ENCODE assay signal across 25 cellular contexts in genomic region chr18:49625021-49625691, GRCh38.
DNase-seq lines count a peak whose midpoint lies in the region; ATAC-seq and TF ChIP-seq lines count a peak whose summit lies in the region.
"Had no signal": no experiment of that assay in that cellular context is flagged by ENCODE, and none has a peak within 500 bp of the region (broad histone marks: within the 10 kb centered on the region; RNA-seq: fewer than 3 reads in every experiment).

No MANE protein-coding gene starts in this region.

- no peak for ATAC-seq in activated T-cell treated with anti-CD3 and anti-CD28 coated beads, Interleukin-2, amount 50 U/mL, for 4 hours
- no peak for ATAC-seq in activated CD4-positive, alpha-beta T cell treated with anti-CD3 and anti-CD28 coated beads for 36 hours
- ATAC-seq: Right ventricle myocardium inferior had no signal

- H3K23ac ChIP-seq in mesenchymal stem cell (ENCODE audit: low read length in 2 of 2) = no peak overlapping the region

- no peaks in the 10 kb centered on the region for H3K79me1 ChIP-seq in mesenchymal stem cell (replicated peaks; ENCODE audit: low read length, poor library complexity, severe bottlenecking)

- WGBS in mesenchymal stem cell = 49% methylated on average over 6 of the region's 9 CpGs
- 79% methylated on average over 9 of the region's 9 CpGs for WGBS in esophagus muscularis mucosa

- no peaks in the 10 kb centered on the region for H3K36me3 Mint-ChIP-seq in activated T-cell treated with anti-CD3 and anti-CD28 coated beads, Interleukin-2, amount 50 U/mL, for 4 hours (ENCODE audit: insufficient read depth)
- no peaks in the 10 kb centered on the region for H3K36me3 Mint-ChIP-seq in activated CD4-positive, alpha-beta T cell treated with anti-CD3 and anti-CD28 coated beads for 36 hours (ENCODE audit: low read depth)

- no peaks in the 10 kb centered on the region for H3K9me2 ChIP-seq in PC-9 (ENCODE audit: insufficient read depth)

- no peaks in the 10 kb centered on the region for H3K9me3 Mint-ChIP-seq in activated T-cell treated with anti-CD3 and anti-CD28 coated beads, Interleukin-2, amount 50 U/mL, for 4 hours
- no peaks in the 10 kb centered on the region for H3K9me3 Mint-ChIP-seq in activated CD4-positive, alpha-beta T cell treated with anti-CD3 and anti-CD28 coated beads for 36 hours (ENCODE audit: low read depth)
- H3K9me3 Mint-ChIP-seq: activated B cell treated with CpG ODN at 0.5 μM for 24 hours; activated CD4-positive, alpha-beta memory T cell treated with anti-CD3 and anti-CD28 coated beads, Interleukin-2, amount 10 ng/mL, durations not matched to agents 7 days and 5 days; H9 had no signal

- H3K4me3 ChIP-seq in AG04450 (ENCODE audit: low read depth, low read length) (no peak overlapping the region), PC-9 (no peak overlapping the region), fibroblast of lung (replicated peaks in 1 of 4; ENCODE audit: control extremely low read depth in 1 of 4, insufficient read depth in 1 of 4, low read depth in 3 of 4, low read length in 4 of 4) (no peak overlapping the region), mesenchymal stem cell (ENCODE audit: insufficient read depth in 1 of 2, low read depth in 1 of 2, low read length in 2 of 2) (no peak overlapping the region), esophagus muscularis mucosa (no peak overlapping the region)
- H3K4me3 ChIP-seq: BLaER1, hepatocyte, lung, upper lobe of left lung had no signal

- H3K9me3 ChIP-seq in AG04450 (ENCODE audit: control insufficient read depth, insufficient read depth, low read length) (no peaks in the 10 kb centered on the region; the same call in 1 of the 2 replicates), PC-9 (ENCODE audit: insufficient read depth, low read depth) (no peaks in the 10 kb centered on the region), fibroblast of lung (ENCODE audit: control insufficient read depth, insufficient read depth, low read depth, low read length) (no peaks in the 10 kb centered on the region), mesenchymal stem cell (ENCODE audit: control insufficient read depth, low read length) (no peaks in the 10 kb centered on the region), esophagus muscularis mucosa (no peaks in the 10 kb centered on the region)
- H3K9me3 ChIP-seq: BLaER1, upper lobe of left lung had no signal

- TF ChIP-seq CTCF in AG04450 (IDR thresholded peaks at IDR 0.05; ENCODE audit: low read depth, low read length) (no peak), PC-9 (conservative IDR thresholded peaks at IDR 0.05) (no peak), fibroblast of lung (conservative IDR thresholded peaks at IDR 0.05 in 1 of 2, IDR thresholded peaks at IDR 0.05 in 1 of 2; ENCODE audit: low read depth in 1 of 2, low read length in 2 of 2) (no peak), esophagus muscularis mucosa (IDR thresholded peaks at IDR 0.05) (no peak)

- no peak overlapping the region for H3K14ac ChIP-seq in mesenchymal stem cell (ENCODE audit: low read length in 2 of 2)

- CTCF ChIA-PET in AG04450 (lab: Charles Lee) = no interaction called here
- CTCF ChIA-PET in PC-9 (lab: Charles Lee) = interaction anchor here (0.6 kb wide), 1 partner anchor 233 kb away, joined by 3 read pairs; no protein-coding TSS in a partner anchor
- CTCF ChIA-PET in activated CD4-positive, alpha-beta T cell treated with anti-CD3 and anti-CD28 coated beads for 36 hours (lab: Charles Lee) = no interaction called here

- TF ChIP-seq EP300 in esophagus muscularis mucosa (IDR thresholded peaks at IDR 0.05) = no peak

- peak overlapping the region; percentile 14 for H4K8ac ChIP-seq in mesenchymal stem cell (ENCODE audit: low read length)

- H3F3A ChIP-seq in PC-9 (ENCODE audit: insufficient read depth, low read depth) = peaks cover 12% of the 10 kb centered on the region; the same call in 1 of the 2 replicates

- intact Hi-C loops in PC-9 (cut with micrococcal nuclease; ENCODE audit: unreplicated experiment) = no loop called here
- intact Hi-C loops in esophagus muscularis mucosa (cut with DNase I) = no loop called here
- intact Hi-C loops in activated CD4-positive, alpha-beta T cell treated with anti-CD3 and anti-CD28 coated beads for 36 hours (cut with DNase I, micrococcal nuclease) = no loop called here

- H2AK5ac ChIP-seq in mesenchymal stem cell (ENCODE audit: low read length, severe bottlenecking) = no peak overlapping the region

- H3K27me3 ChIP-seq in AG04450 (ENCODE audit: control insufficient read depth, insufficient read depth, low read length) (peaks cover 49% of the 10 kb centered on the region), PC-9 (ENCODE audit: insufficient read depth, low read depth) (no peaks in the 10 kb centered on the region), fibroblast of lung (ENCODE audit: control insufficient read depth, insufficient read depth, low read length) (peaks cover 10% of the 10 kb centered on the region), mesenchymal stem cell (ENCODE audit: control insufficient read depth in 1 of 2, insufficient read depth in 1 of 2, low read length in 2 of 2) (peaks cover 0 to 5% of the 10 kb centered on the region in 2 experiments), esophagus muscularis mucosa (no peaks in the 10 kb centered on the region)
- H3K27me3 ChIP-seq: BLaER1, hepatocyte, upper lobe of left lung had no signal

- H4K91ac ChIP-seq in mesenchymal stem cell (ENCODE audit: low read length) = no peak overlapping the region

- no peak overlapping the region for H3K18ac ChIP-seq in mesenchymal stem cell (ENCODE audit: low read depth in 1 of 2, low read length in 2 of 2)

- H3K27ac ChIP-seq in AG04450 (ENCODE audit: low read depth, low read length) (no peak overlapping the region), PC-9 (peak overlapping the region; percentile 86), fibroblast of lung (ENCODE audit: insufficient read depth, low read length) (no peak overlapping the region), mesenchymal stem cell (ENCODE audit: low read length, poor library complexity, severe bottlenecking) (no peak overlapping the region), esophagus muscularis mucosa (replicated peaks in 1 of 4) (no peak overlapping the region)
- H3K27ac ChIP-seq: BLaER1, hepatocyte, upper lobe of left lung had no signal

- H3K4ac ChIP-seq in mesenchymal stem cell (ENCODE audit: low read depth in 1 of 2, low read length in 2 of 2) = no peak overlapping the region

- H3K36me3 ChIP-seq in PC-9 (ENCODE audit: low read depth) (no peaks in the 10 kb centered on the region), fibroblast of lung (ENCODE audit: control insufficient read depth, insufficient read depth, low read length) (no peaks in the 10 kb centered on the region), mesenchymal stem cell (ENCODE audit: control insufficient read depth in 1 of 2, insufficient read depth in 2 of 2, low read depth in 1 of 2, low read length in 2 of 2) (no peaks in the 10 kb centered on the region), esophagus muscularis mucosa (no peaks in the 10 kb centered on the region)
- H3K36me3 ChIP-seq: BLaER1, upper lobe of left lung had no signal

- H2BK15ac ChIP-seq in mesenchymal stem cell (ENCODE audit: low read depth, poor library complexity, severe bottlenecking) = no peak overlapping the region

- no peak overlapping the region for H3K4me3 Mint-ChIP-seq in activated T-cell treated with anti-CD3 and anti-CD28 coated beads, Interleukin-2, amount 50 U/mL, for 4 hours
- no peak overlapping the region for H3K4me3 Mint-ChIP-seq in activated CD4-positive, alpha-beta T cell treated with anti-CD3 and anti-CD28 coated beads for 36 hours
- H3K4me3 Mint-ChIP-seq: activated B cell treated with CpG ODN at 0.5 μM for 24 hours; activated CD4-positive, alpha-beta memory T cell treated with anti-CD3 and anti-CD28 coated beads, Interleukin-2, amount 10 ng/mL, durations not matched to agents 7 days and 5 days; H9 had no signal

- H2BK120ac ChIP-seq in mesenchymal stem cell (ENCODE audit: low read depth, low read length) = no peak overlapping the region

- H3K4me2 ChIP-seq in PC-9 = peak overlapping the region; percentile 65
- H3K4me2 ChIP-seq in fibroblast of lung (ENCODE audit: extremely low read depth, insufficient read depth, low read length) = no peak overlapping the region
- no peak overlapping the region for H3K4me2 ChIP-seq in mesenchymal stem cell (ENCODE audit: low read length, poor library complexity, severe bottlenecking)
- H3K4me2 ChIP-seq: BLaER1, hepatocyte had no signal

- H3K4me1 Mint-ChIP-seq in activated T-cell treated with anti-CD3 and anti-CD28 coated beads, Interleukin-2, amount 50 U/mL, for 4 hours (ENCODE audit: low read depth) = no peaks in the 10 kb centered on the region
- H3K4me1 Mint-ChIP-seq in activated CD4-positive, alpha-beta T cell treated with anti-CD3 and anti-CD28 coated beads for 36 hours = peaks cover 3% of the 10 kb centered on the region
- H3K4me1 Mint-ChIP-seq: activated B cell treated with CpG ODN at 0.5 μM for 24 hours; activated CD4-positive, alpha-beta memory T cell treated with anti-CD3 and anti-CD28 coated beads, Interleukin-2, amount 10 ng/mL, durations not matched to agents 7 days and 5 days had no signal

- H3K79me2 ChIP-seq in PC-9 (ENCODE audit: low read depth) = no peaks in the 10 kb centered on the region
- no peaks in the 10 kb centered on the region for H3K79me2 ChIP-seq in fibroblast of lung (ENCODE audit: control insufficient read depth, insufficient read depth, low read length)
- H3K79me2 ChIP-seq: hepatocyte had no signal

- no TSS peak for BruUV-seq in PC-9 (replicated peaks; lab: Mats Ljungman, UMichigan)

- H3K27ac Mint-ChIP-seq in activated CD4-positive, alpha-beta T cell treated with anti-CD3 and anti-CD28 coated beads for 36 hours = no peak overlapping the region
- H3K27ac Mint-ChIP-seq: activated B cell treated with CpG ODN at 0.5 μM for 24 hours; activated CD4-positive, alpha-beta memory T cell treated with anti-CD3 and anti-CD28 coated beads, Interleukin-2, amount 10 ng/mL, durations not matched to agents 7 days and 5 days had no signal

- no peak overlapping the region for H2BK12ac ChIP-seq in mesenchymal stem cell (ENCODE audit: low read length in 2 of 2)

- no peak overlapping the region for H3K9ac ChIP-seq in fibroblast of lung (ENCODE audit: insufficient read depth, low read length)
- no peak overlapping the region for H3K9ac ChIP-seq in mesenchymal stem cell (ENCODE audit: low read length)
- H3K9ac ChIP-seq: BLaER1 had no signal

- no peak for TF ChIP-seq POLR2A in esophagus muscularis mucosa (IDR thresholded peaks at IDR 0.05; ENCODE audit: low read depth)

- H2BK5ac ChIP-seq in mesenchymal stem cell (ENCODE audit: low read depth, low read length, poor library complexity, severe bottlenecking) = no peak overlapping the region

- H2AFZ ChIP-seq in PC-9 (peak overlapping the region; percentile 17; the same call in 1 of the 2 replicates), fibroblast of lung (ENCODE audit: low read length) (no peak overlapping the region), mesenchymal stem cell (ENCODE audit: low read depth, low read length) (no peak overlapping the region)
- H2AFZ ChIP-seq: hepatocyte had no signal

- peaks cover 54% of the 10 kb centered on the region for H3K4me1 ChIP-seq in PC-9 (replicated peaks; ENCODE audit: insufficient read depth)
- no peaks in the 10 kb centered on the region for H3K4me1 ChIP-seq in fibroblast of lung (ENCODE audit: control insufficient read depth, extremely low read depth, insufficient read depth, low read length)
- peaks cover 15% of the 10 kb centered on the region for H3K4me1 ChIP-seq in mesenchymal stem cell (ENCODE audit: control insufficient read depth, insufficient read depth, low read depth, low read length)
- peaks cover 0 to 6% (median 6%) of the 10 kb centered on the region in 4 donors for H3K4me1 ChIP-seq in esophagus muscularis mucosa

- peaks cover 20% of the 10 kb centered on the region for H3K27me3 Mint-ChIP-seq in activated T-cell treated with anti-CD3 and anti-CD28 coated beads, Interleukin-2, amount 50 U/mL, for 4 hours (ENCODE audit: low read depth)
- peaks cover 20% of the 10 kb centered on the region for H3K27me3 Mint-ChIP-seq in activated CD4-positive, alpha-beta T cell treated with anti-CD3 and anti-CD28 coated beads for 36 hours

- DNase-seq in AG04450 (ENCODE audit: low read depth, low spot score) (peak; percentile 27), PC-9 (peak; percentile 35 to 91), fibroblast of lung (ENCODE audit: low read depth in 2 of 2) (peak; percentile 71 to 89), mesenchymal stem cell (peak; percentile 66), esophagus muscularis mucosa (ENCODE audit: extremely low spot score) (no peak), NOMO-1 treated with DMSO at 0.1 percent for 48 hours (lab: John Stamatoyannopoulos, UW; ENCODE audit: unreplicated experiment) (no peak)
- no peak for DNase-seq in activated T-cell treated with anti-CD3 and anti-CD28 coated beads, Interleukin-2, amount 50 U/mL, for 4 hours
- no peak for DNase-seq in activated CD4-positive, alpha-beta T cell treated with anti-CD3 and anti-CD28 coated beads for 36 hours
- DNase-seq: activated B cell treated with CpG ODN at 0.5 μM for 24 hours; activated CD4-positive, alpha-beta memory T cell treated with anti-CD3 and anti-CD28 coated beads, Interleukin-2, amount 10 ng/mL, durations not matched to agents 7 days and 5 days; activated gamma-delta T cell treated with Interleukin-2 at 50 U/mL for 16 hours; activated T-cell treated with anti-CD3 and anti-CD28 coated beads for 4 hours; Calu3; H9; NCI-H1436; NCI-H69; nucleus accumbens; retina; stimulated activated CD4-positive, alpha-beta T cell treated with anti-CD3 and anti-CD28 coated beads, Interleukin-15, amount 100 ng/mL, for 24 hours; T1000; upper lobe of left lung had no signal

- POLR2A ChIA-PET in AG04450 (lab: Yijun Ruan, JAX) (no interaction called here), PC-9 (lab: Charles Lee; ENCODE audit: unreplicated experiment) (interaction anchor here (0.6 kb wide), 1 partner anchor 17 kb away, joined by 3 read pairs; no protein-coding TSS in a partner anchor)
- POLR2A ChIA-PET in activated CD4-positive, alpha-beta T cell treated with anti-CD3 and anti-CD28 coated beads for 36 hours (lab: Charles Lee) = no interaction called here

- H4K20me1 ChIP-seq in PC-9 (ENCODE audit: insufficient read depth) = no peaks in the 10 kb centered on the region
- H4K20me1 ChIP-seq in fibroblast of lung (ENCODE audit: control insufficient read depth, extremely low read depth, insufficient read depth, low read length) = no peaks in the 10 kb centered on the region
- H4K20me1 ChIP-seq: BLaER1 had no signal

Comparison
In these comparisons a context has a peak if more than half of its experiments do, and no peak if none do; other contexts are left out.
1. DNase-seq: peak in AG04450 (single experiment), PC-9 (2 of 2), fibroblast of lung (2 of 2) and mesenchymal stem cell (single experiment); none in esophagus muscularis mucosa (single experiment), activated T-cell treated with anti-CD3 and anti-CD28 coated beads, Interleukin-2, amount 50 U/mL, for 4 hours (single experiment), NOMO-1 treated with DMSO at 0.1 percent for 48 hours (single experiment) and activated CD4-positive, alpha-beta T cell treated with anti-CD3 and anti-CD28 coated beads for 36 hours (single experiment).